In the genomic region with DNA sequence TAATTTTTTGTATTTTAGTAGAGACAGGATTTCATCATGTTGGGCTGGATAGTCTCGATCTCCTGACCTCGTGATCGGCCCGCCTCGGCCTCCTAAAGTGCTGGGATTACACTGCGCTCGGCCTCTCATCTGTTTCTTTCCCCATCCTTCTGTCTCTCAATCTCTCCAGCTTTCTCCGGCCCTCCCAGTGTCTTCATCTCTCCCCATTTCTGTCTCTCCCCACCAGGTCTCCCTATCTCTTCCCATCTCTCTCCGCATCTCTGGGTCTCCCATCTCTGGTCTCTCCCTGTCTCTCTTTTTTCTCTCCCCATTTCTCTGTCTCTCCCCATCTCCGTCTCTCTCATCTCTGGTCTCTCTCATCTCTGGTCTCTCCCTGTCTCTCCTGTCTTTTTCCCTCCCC, we compare ENCODE assay signal across 6 cellular contexts. TPM values are rescaled to one million over a fixed set of nuclear protein-coding genes. Genes with fewer than 3 reads are reported as not detected.
A peak's percentile ranks its signal among the peaks of the same experiment; 100 is the strongest.
DNase-seq lines count a peak whose midpoint lies in the region; ATAC-seq and TF ChIP-seq lines count a peak whose summit lies in the region.

No MANE protein-coding gene starts in this region.

- H3K36me3 Mint-ChIP-seq in activated T-helper 17 cell treated with anti-CD3 and anti-CD28 coated beads, Interleukin-2, amount 50 U/mL, for 72 hours (ENCODE audit: low read depth), result no peaks in the 10 kb centered on the region

- in situ Hi-C loops in gastrocnemius medialis (cut with MboI; ENCODE audit: low sequenced_read_pairs in 4 of 4), result loop anchor here (5.0 to 10.0 kb wide), 3 partner anchors 52 to 112 kb away; no protein-coding TSS in a partner anchor

- H3K4me3 ChIP-seq in HUES64 (ENCODE audit: low read length) (peak overlapping the region; percentile 41), gastrocnemius medialis (peak overlapping the region; percentile 28 to 38 (median 34))

- DNase-seq in caudate nucleus (lab: John Stamatoyannopoulos, UW) (no peak), gastrocnemius medialis (no peak), left lobe of liver (ENCODE audit: low spot score) (no peak), NCI-H82 (lab: John Stamatoyannopoulos, UW) (no peak)

- H3K4me1 Mint-ChIP-seq in activated T-helper 17 cell treated with anti-CD3 and anti-CD28 coated beads, Interleukin-2, amount 50 U/mL, for 72 hours, result peaks cover under 1% of the 10 kb centered on the region

- 58% methylated on average over 10 of the region's 10 CpGs for WGBS in HUES64

- TF ChIP-seq CTCF in gastrocnemius medialis (IDR thresholded peaks at IDR 0.05 in 4 of 5, conservative IDR thresholded peaks at IDR 0.05 in 1 of 5), result no peak

- no peak overlapping the region for H3K4me3 Mint-ChIP-seq in activated T-helper 17 cell treated with anti-CD3 and anti-CD28 coated beads, Interleukin-2, amount 50 U/mL, for 72 hours

- H3K27ac ChIP-seq in HUES64 (ENCODE audit: low read depth, low read length) (no peak overlapping the region), caudate nucleus (ENCODE audit: low read depth, low read length) (peak overlapping the region; percentile 87), gastrocnemius medialis (peak overlapping the region in 1 of 4 donors; percentile 14)

- H3K27ac Mint-ChIP-seq in activated T-helper 17 cell treated with anti-CD3 and anti-CD28 coated beads, Interleukin-2, amount 50 U/mL, for 72 hours, result no peak overlapping the region

- no peak for ATAC-seq in gastrocnemius medialis
- ATAC-seq in left lobe of liver, result no peak
- ATAC-seq in activated T-helper 17 cell treated with anti-CD3 and anti-CD28 coated beads, Interleukin-2, amount 50 U/mL, for 72 hours (replicated peaks), result no peak

- no peaks in the 10 kb centered on the region for H3K4me1 ChIP-seq in HUES64 (ENCODE audit: insufficient read depth, low read length)
- H3K4me1 ChIP-seq in gastrocnemius medialis, result peaks cover 18 to 20% of the 10 kb centered on the region in 2 donors

- no peak overlapping the region; the same call in 1 of the 2 replicates for H3K9ac ChIP-seq in HUES64 (ENCODE audit: low read depth, low read length)

- no peaks in the 10 kb centered on the region for H3K9me3 Mint-ChIP-seq in activated T-helper 17 cell treated with anti-CD3 and anti-CD28 coated beads, Interleukin-2, amount 50 U/mL, for 72 hours

- H3K36me3 ChIP-seq in HUES64 (ENCODE audit: insufficient read depth, low read length), result no peaks in the 10 kb centered on the region
- no peaks in the 10 kb centered on the region for H3K36me3 ChIP-seq in gastrocnemius medialis

- intact Hi-C loops in gastrocnemius medialis (cut with DNase I; ENCODE audit: low total_unique reads), result loop anchor here (1.0 to 2.0 kb wide), 3 partner anchors 53 to 168 kb away; a partner anchor contains a TSS

- H3K9me3 ChIP-seq in HUES64 (ENCODE audit: insufficient read depth, low read depth, low read length) (no peaks in the 10 kb centered on the region), gastrocnemius medialis (no peaks in the 10 kb centered on the region)

- H3K27me3 ChIP-seq in HUES64 (ENCODE audit: insufficient read depth, low read length), result peaks cover 63% of the 10 kb centered on the region
- H3K27me3 ChIP-seq in gastrocnemius medialis, result no peaks in the 10 kb centered on the region

- peaks cover 5% of the 10 kb centered on the region for H3K27me3 Mint-ChIP-seq in activated T-helper 17 cell treated with anti-CD3 and anti-CD28 coated beads, Interleukin-2, amount 50 U/mL, for 72 hours

- no peak for TF ChIP-seq POLR2A in gastrocnemius medialis (IDR thresholded peaks at IDR 0.05)

RNA-seq across cellular contexts. Expression of a gene that starts 12.2 kb away (rescaled TPM):
- 0.15 TPM for polyA plus RNA-seq in HUES64 (2013, experiment 1 of 2)
- 0.06 TPM for polyA plus RNA-seq in HUES64 (2013, experiment 2 of 2)
- total RNA-seq in gastrocnemius medialis, result 100 to 1,000 TPM in 2 of 4 donors, 10 to 100 TPM in 2; 31.9 to 128 (median 105) TPM
- total RNA-seq in left lobe of liver, result 41.4 TPM
- total RNA-seq in activated T-helper 17 cell treated with anti-CD3 and anti-CD28 coated beads, Interleukin-2, amount 50 U/mL, for 72 hours, result 1 to 10 TPM in 1 of 2 donors, under 1 TPM in 1; 0.43 to 1.1 TPM

RNA-seq across cellular contexts. Expression of a gene that starts 13.7 kb away (rescaled TPM):
- not detected for polyA plus RNA-seq in HUES64 (2013, experiment 1 of 2)
- not detected for polyA plus RNA-seq in HUES64 (2013, experiment 2 of 2)
- total RNA-seq in gastrocnemius medialis (not detected), left lobe of liver (not detected)
- under 1 TPM; 0.30 to 0.40 TPM for total RNA-seq in activated T-helper 17 cell treated with anti-CD3 and anti-CD28 coated beads, Interleukin-2, amount 50 U/mL, for 72 hours

RNA-seq across cellular contexts. Expression of a gene that starts 26.1 kb away (rescaled TPM):
- polyA plus RNA-seq in HUES64 (2013, experiment 1 of 2), result 60.2 TPM
- polyA plus RNA-seq in HUES64 (2013, experiment 2 of 2), result 57.6 TPM
- total RNA-seq in gastrocnemius medialis (10 to 100 TPM; 50.7 to 71.0 (median 61.4) TPM), left lobe of liver (12.0 TPM)
- 10 to 100 TPM; 17.0 to 27.9 TPM for total RNA-seq in activated T-helper 17 cell treated with anti-CD3 and anti-CD28 coated beads, Interleukin-2, amount 50 U/mL, for 72 hours

RNA-seq across cellular contexts. Expression of a gene that starts 37.4 kb away (rescaled TPM):
- 48.9 TPM for polyA plus RNA-seq in HUES64 (2013, experiment 1 of 2)
- 72.1 TPM for polyA plus RNA-seq in HUES64 (2013, experiment 2 of 2)
- total RNA-seq in gastrocnemius medialis, result 100 to 1,000 TPM; 618 to 949 (median 780) TPM
- 42.6 TPM for total RNA-seq in left lobe of liver
- total RNA-seq in activated T-helper 17 cell treated with anti-CD3 and anti-CD28 coated beads, Interleukin-2, amount 50 U/mL, for 72 hours, result 100 to 1,000 TPM; 129 to 156 TPM

RNA-seq across cellular contexts. Expression of a gene that starts 44.7 kb away (rescaled TPM):
- 643 TPM for polyA plus RNA-seq in HUES64 (2013, experiment 1 of 2)
- polyA plus RNA-seq in HUES64 (2013, experiment 2 of 2), result 620 TPM
- 100 to 1,000 TPM; 110 to 195 (median 135) TPM for total RNA-seq in gastrocnemius medialis
- total RNA-seq in left lobe of liver, result 1,041 TPM
- total RNA-seq in activated T-helper 17 cell treated with anti-CD3 and anti-CD28 coated beads, Interleukin-2, amount 50 U/mL, for 72 hours, result 100 to 1,000 TPM; 502 to 770 TPM

Comparison
In these comparisons a context has a peak if more than half of its experiments do, and no peak if none do; other contexts are left out.
1. RNA of a gene that starts 12.2 kb away (total RNA-seq): 31.9 to 128 TPM in gastrocnemius medialis and 41.4 TPM in left lobe of liver (single experiment); 0.43 to 1.1 TPM in activated T-helper 17 cell treated with anti-CD3 and anti-CD28 coated beads, Interleukin-2, amount 50 U/mL, for 72 hours; every median in the first group is over 10 times any median in the second.